8 cellular contexts compared by ENCODE assay signal in genomic region chr2:144162652-144163051, GRCh38.
DNase-seq lines count a peak whose midpoint lies in the region; ATAC-seq and TF ChIP-seq lines count a peak whose summit lies in the region.

No MANE protein-coding gene starts in this region.

- no peaks in the 10 kb centered on the region for H3K9me3 ChIP-seq in left ventricle myocardium inferior (replicated peaks)

- H3K27me3 ChIP-seq in left ventricle myocardium inferior (ENCODE audit: low read depth) = no peaks in the 10 kb centered on the region

- intact Hi-C loops in activated CD4-positive, alpha-beta memory T cell treated with anti-CD3 and anti-CD28 coated beads for 36 hours (cut with micrococcal nuclease) = no loop called here
- intact Hi-C loops in left ventricle myocardium inferior (cut with micrococcal nuclease) = no loop called here

- TF ChIP-seq CTCF in 22Rv1 (IDR thresholded peaks at IDR 0.05) = peak; percentile 76
- TF ChIP-seq CTCF in GM13976 (IDR thresholded peaks at IDR 0.05; ENCODE audit: borderline replicate concordance, control extremely low read depth, extremely low read depth, insufficient read depth, missing control alignments) = peak; percentile 43
- TF ChIP-seq CTCF in left ventricle myocardium inferior (IDR thresholded peaks at IDR 0.05; ENCODE audit: borderline replicate concordance) = peak; percentile 65

- POLR2A ChIA-PET in activated CD4-positive, alpha-beta memory T cell treated with anti-CD3 and anti-CD28 coated beads for 36 hours (lab: Charles Lee) = no interaction called here

- DNase-seq in GM13976 (ENCODE audit: low spot score) (peak; percentile 11), left ventricle myocardium inferior (no peak)
- peak; percentile 56 for DNase-seq in activated CD4-positive, alpha-beta memory T cell treated with anti-CD3 and anti-CD28 coated beads for 36 hours
- peak; percentile 9 for DNase-seq in stimulated activated CD8-positive, alpha-beta memory T cell treated with anti-CD3 and anti-CD28 coated beads, Interleukin-4, amount 100 ng/mL, for 24 hours (ENCODE audit: low read depth)

- H3K27ac Mint-ChIP-seq in activated CD4-positive, alpha-beta memory T cell treated with anti-CD3 and anti-CD28 coated beads for 36 hours = no peak overlapping the region

- H3K27ac ChIP-seq in 22Rv1 = no peak overlapping the region
- H3K27ac ChIP-seq in left ventricle myocardium inferior (replicated peaks) = no peak overlapping the region

- no peaks in the 10 kb centered on the region for H3K4me1 Mint-ChIP-seq in activated CD4-positive, alpha-beta memory T cell treated with anti-CD3 and anti-CD28 coated beads for 36 hours (ENCODE audit: low read depth)

- H3K9me3 Mint-ChIP-seq in activated CD4-positive, alpha-beta memory T cell treated with anti-CD3 and anti-CD28 coated beads for 36 hours = no peaks in the 10 kb centered on the region

- no peaks in the 10 kb centered on the region for H3K27me3 Mint-ChIP-seq in activated CD4-positive, alpha-beta memory T cell treated with anti-CD3 and anti-CD28 coated beads for 36 hours

- peak; percentile 72 for ATAC-seq in HG03442 (IDR thresholded peaks at IDR 0.05; ENCODE audit: unreplicated experiment)
- no peak for ATAC-seq in esophagus mucosa
- no peak for ATAC-seq in HG03460 (IDR thresholded peaks at IDR 0.05; ENCODE audit: unreplicated experiment)

- no peaks in the 10 kb centered on the region for H3K36me3 ChIP-seq in left ventricle myocardium inferior

- H3K36me3 Mint-ChIP-seq in activated CD4-positive, alpha-beta memory T cell treated with anti-CD3 and anti-CD28 coated beads for 36 hours = no peaks in the 10 kb centered on the region

- in situ Hi-C loops in GM13976 (cut with MboI; ENCODE audit: low sequenced_read_pairs, unreplicated experiment) = no loop called here

- no peak overlapping the region for H3K4me3 ChIP-seq in left ventricle myocardium inferior

- CTCF ChIA-PET in activated CD4-positive, alpha-beta memory T cell treated with anti-CD3 and anti-CD28 coated beads for 36 hours (lab: Charles Lee) = interaction anchor here (0.6 to 0.9 kb wide), 3 partner anchors 19 to 166 kb away, joined by 3 to 4 read pairs (median 4); no protein-coding TSS in a partner anchor

- H3K4me1 ChIP-seq in left ventricle myocardium inferior = no peaks in the 10 kb centered on the region

- H3K4me3 Mint-ChIP-seq in activated CD4-positive, alpha-beta memory T cell treated with anti-CD3 and anti-CD28 coated beads for 36 hours = no peak overlapping the region
